In genomic region chr11:119258180-119258579, GRCh38 we compare ENCODE assay signal across 11 cellular contexts. TPM values are rescaled to one million over a fixed set of nuclear protein-coding genes. Genes with fewer than 3 reads are reported as not detected.
DNase-seq lines count a peak whose midpoint lies in the region; ATAC-seq and TF ChIP-seq lines count a peak whose summit lies in the region.
"Had no signal": no experiment of that assay in that cellular context is flagged by ENCODE, and none has a peak within 500 bp of the region (broad histone marks: within the 10 kb centered on the region; RNA-seq: fewer than 3 reads in every experiment).

No MANE protein-coding gene starts in this region.

- H3K4me3 Mint-ChIP-seq in activated naive CD4-positive, alpha-beta T cell treated with anti-CD3 and anti-CD28 coated beads, Interleukin-2, amount 50 U/mL, for 24 hours, result peak overlapping the region; percentile 63
- H3K4me3 Mint-ChIP-seq in T-helper 2 cell treated with Interferon-gamma antibody and Interleukin-4, amounts not matched to agents 5 μg/mL and 100 μg/mL, for 36 hours, result peak overlapping the region; percentile 52
- H3K4me3 Mint-ChIP-seq in endodermal cell, result no peak overlapping the region

- H3K36me3 ChIP-seq in endodermal cell (ENCODE audit: control insufficient read depth, insufficient read depth, low read length), result no peaks in the 10 kb centered on the region
- H3K36me3 ChIP-seq: gastrocnemius medialis had no signal

- H3K9me3 ChIP-seq in endodermal cell (ENCODE audit: control insufficient read depth, low read length), result no peaks in the 10 kb centered on the region
- H3K9me3 ChIP-seq: gastrocnemius medialis had no signal

- no peak for TF ChIP-seq CTCF in endodermal cell (conservative IDR thresholded peaks at IDR 0.05)

- no peaks in the 10 kb centered on the region for H3K9me3 Mint-ChIP-seq in activated naive CD4-positive, alpha-beta T cell treated with anti-CD3 and anti-CD28 coated beads, Interleukin-2, amount 50 U/mL, for 24 hours
- H3K9me3 Mint-ChIP-seq in T-helper 2 cell treated with Interferon-gamma antibody and Interleukin-4, amounts not matched to agents 5 μg/mL and 100 μg/mL, for 36 hours, result no peaks in the 10 kb centered on the region
- H3K9me3 Mint-ChIP-seq in endodermal cell, result no peaks in the 10 kb centered on the region

- H3K36me3 Mint-ChIP-seq in activated naive CD4-positive, alpha-beta T cell treated with anti-CD3 and anti-CD28 coated beads, Interleukin-2, amount 50 U/mL, for 24 hours, result peaks cover 4% of the 10 kb centered on the region
- H3K36me3 Mint-ChIP-seq in T-helper 2 cell treated with Interferon-gamma antibody and Interleukin-4, amounts not matched to agents 5 μg/mL and 100 μg/mL, for 36 hours (ENCODE audit: low read depth), result peaks cover 26% of the 10 kb centered on the region
- peaks cover 8% of the 10 kb centered on the region for H3K36me3 Mint-ChIP-seq in endodermal cell (ENCODE audit: low read depth)

- WGBS in endodermal cell (ENCODE audit: insufficient coverage in 1 of 2, insufficient read length in 1 of 2), 2 experiments, result 84 to 100% methylated on average over 1 to 4 of the region's 5 CpGs

- H3K27me3 ChIP-seq in endodermal cell (ENCODE audit: control insufficient read depth, insufficient read depth, low read length, poor library complexity, severe bottlenecking), result no peaks in the 10 kb centered on the region
- H3K27me3 ChIP-seq: gastrocnemius medialis had no signal

- no peaks in the 10 kb centered on the region for H3K27me3 Mint-ChIP-seq in activated naive CD4-positive, alpha-beta T cell treated with anti-CD3 and anti-CD28 coated beads, Interleukin-2, amount 50 U/mL, for 24 hours
- H3K27me3 Mint-ChIP-seq in T-helper 2 cell treated with Interferon-gamma antibody and Interleukin-4, amounts not matched to agents 5 μg/mL and 100 μg/mL, for 36 hours (ENCODE audit: low read depth), result no peaks in the 10 kb centered on the region
- no peaks in the 10 kb centered on the region for H3K27me3 Mint-ChIP-seq in endodermal cell (ENCODE audit: insufficient read depth)

- ATAC-seq in GM21786 (IDR thresholded peaks at IDR 0.05; ENCODE audit: unreplicated experiment), result no peak
- ATAC-seq: gastrocnemius medialis had no signal

- no peak overlapping the region for H3K4me3 ChIP-seq in endodermal cell (ENCODE audit: low read length)
- H3K4me3 ChIP-seq: gastrocnemius medialis had no signal

- H3K27ac Mint-ChIP-seq in activated naive CD4-positive, alpha-beta T cell treated with anti-CD3 and anti-CD28 coated beads, Interleukin-2, amount 50 U/mL, for 24 hours, result peak overlapping the region; percentile 94
- peak overlapping the region; percentile 66 for H3K27ac Mint-ChIP-seq in T-helper 2 cell treated with Interferon-gamma antibody and Interleukin-4, amounts not matched to agents 5 μg/mL and 100 μg/mL, for 36 hours
- H3K27ac Mint-ChIP-seq in endodermal cell, result peak overlapping the region; percentile 13

- no peak for DNase-seq in activated naive CD4-positive, alpha-beta T cell treated with anti-CD3 and anti-CD28 coated beads, Interleukin-2, amount 50 U/mL, for 16 hours
- no peak for DNase-seq in T-helper 2 cell treated with Interferon-gamma antibody and Interleukin-4, amounts not matched to agents 5 μg/mL and 100 μg/mL, for 36 hours (ENCODE audit: low spot score)
- DNase-seq in endodermal cell, result peak; percentile 46
- no peak for DNase-seq in NCI-H146 (lab: John Stamatoyannopoulos, UW)
- no peak for DNase-seq in GM03348 (ENCODE audit: low spot score)
- no peak for DNase-seq in cerebellar nuclear complex (lab: John Stamatoyannopoulos, UW)
- DNase-seq: gastrocnemius medialis; NCI-H2227 treated with DMSO at 0.1 percent for 48 hours; stimulated activated CD4-positive, alpha-beta T cell treated with anti-CD3 and anti-CD28 coated beads, Interleukin-2, amount 100 ng/mL, for 48 hours had no signal

- H3K9ac ChIP-seq in endodermal cell (ENCODE audit: extremely low read depth, low read length, poor library complexity, severe bottlenecking), result no peak overlapping the region

- no peaks in the 10 kb centered on the region for H3K4me1 ChIP-seq in endodermal cell (ENCODE audit: control insufficient read depth, insufficient read depth, low read length)

- H3K27ac ChIP-seq in endodermal cell (ENCODE audit: low read depth, low read length), result no peak overlapping the region
- H3K27ac ChIP-seq: gastrocnemius medialis had no signal

- peaks cover 56% of the 10 kb centered on the region for H3K4me1 Mint-ChIP-seq in activated naive CD4-positive, alpha-beta T cell treated with anti-CD3 and anti-CD28 coated beads, Interleukin-2, amount 50 U/mL, for 24 hours
- peaks cover 38% of the 10 kb centered on the region for H3K4me1 Mint-ChIP-seq in T-helper 2 cell treated with Interferon-gamma antibody and Interleukin-4, amounts not matched to agents 5 μg/mL and 100 μg/mL, for 36 hours (ENCODE audit: low read depth)
- peaks cover 17% of the 10 kb centered on the region for H3K4me1 Mint-ChIP-seq in endodermal cell

RNA-seq across cellular contexts. Expression of gene CBL, which starts 52.0 kb away (rescaled TPM):
- total RNA-seq in endodermal cell, result 10 to 100 TPM; 40.3 to 52.7 TPM
- 25.1 TPM for polyA plus RNA-seq in endodermal cell (2013, experiment 1 of 2)
- 24.6 TPM for polyA plus RNA-seq in endodermal cell (2013, experiment 2 of 2)

RNA-seq across cellular contexts. Expression of gene MCAM, which starts 58.8 kb away (rescaled TPM):
- 10 to 100 TPM; 21.9 to 28.3 TPM for total RNA-seq in endodermal cell
- polyA plus RNA-seq in endodermal cell (2013, experiment 1 of 2), result 18.9 TPM
- 19.8 TPM for polyA plus RNA-seq in endodermal cell (2013, experiment 2 of 2)

Comparison
In these comparisons a context has a peak if more than half of its experiments do, and no peak if none do; other contexts are left out.
1. H3K27ac Mint-ChIP-seq: peak in every context shown above with its lines; median percentile 94 in activated naive CD4-positive, alpha-beta T cell treated with anti-CD3 and anti-CD28 coated beads, Interleukin-2, amount 50 U/mL, for 24 hours; 66 in T-helper 2 cell treated with Interferon-gamma antibody and Interleukin-4, amounts not matched to agents 5 μg/mL and 100 μg/mL, for 36 hours; 13 in endodermal cell.